Comparison of ENCODE assay signal across 9 cellular contexts in the genomic region with DNA sequence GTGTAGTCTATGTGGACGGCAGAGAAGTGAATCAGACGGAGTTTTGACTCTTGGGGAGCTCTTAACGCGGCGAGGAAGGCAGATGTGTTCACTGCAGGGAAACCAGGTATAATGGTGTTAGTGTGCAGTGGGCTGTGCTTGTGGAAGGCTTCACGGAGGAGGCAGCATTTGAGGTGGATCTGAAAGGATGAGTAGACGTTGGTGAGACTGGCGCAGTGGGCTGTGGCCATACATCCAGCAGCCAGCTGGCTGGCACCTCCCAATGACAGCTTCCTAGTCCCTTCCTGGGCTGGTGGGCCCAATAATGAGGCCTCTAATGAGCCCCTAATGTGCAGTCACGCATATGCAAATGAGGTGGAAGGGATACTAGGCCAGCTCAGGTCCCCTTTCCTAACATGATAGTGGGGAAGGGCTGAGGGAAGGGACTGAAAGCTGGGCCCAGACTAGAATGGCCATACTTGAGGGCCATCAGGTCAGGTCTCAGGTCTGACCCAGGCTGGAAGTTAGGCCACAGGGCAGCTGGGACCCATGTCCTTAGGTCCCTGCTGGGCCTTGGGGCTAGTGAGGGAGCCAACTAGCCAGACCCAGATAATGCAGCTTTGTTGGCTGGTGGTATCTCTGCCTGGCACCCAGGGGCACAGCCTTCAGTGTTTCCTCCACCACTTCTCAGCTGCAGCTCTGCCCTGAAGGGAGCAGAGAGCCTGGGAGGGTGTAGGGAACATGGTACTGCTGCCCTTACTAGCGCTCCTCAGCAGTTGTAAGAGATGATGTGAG. TPM values are rescaled to one million over a fixed set of nuclear protein-coding genes. Genes with fewer than 3 reads are reported as not detected.
A peak's percentile ranks its signal among the peaks of the same experiment; 100 is the strongest.
DNase-seq lines count a peak whose midpoint lies in the region; ATAC-seq and TF ChIP-seq lines count a peak whose summit lies in the region.
"Had no signal": no experiment of that assay in that cellular context is flagged by ENCODE, and none has a peak within 500 bp of the region (broad histone marks: within the 10 kb centered on the region; RNA-seq: fewer than 3 reads in every experiment).

No MANE protein-coding gene starts in this region.

- peak overlapping the region; percentile 69 for H3K4me2 ChIP-seq in MM.1S (ENCODE audit: low read depth, low read length)
- H3K4me2 ChIP-seq in neural cell (ENCODE audit: low read length), result no peak overlapping the region

- H3K27ac ChIP-seq in A673 (ENCODE audit: low read depth, low read length, poor library complexity, severe bottlenecking), result peak overlapping the region; percentile 93
- no peak overlapping the region; the same call in 1 of the 2 replicates for H3K27ac ChIP-seq in MM.1S (ENCODE audit: low read length)
- H3K27ac ChIP-seq in cingulate gyrus (ENCODE audit: low read depth, low read length), result peak overlapping the region; percentile 96
- H3K27ac ChIP-seq in neural cell (ENCODE audit: low read length), result no peak overlapping the region

- no peak for DNase-seq in A673 (ENCODE audit: low spot score)
- no peak for DNase-seq in MM.1S
- DNase-seq in HuH-7.5 (ENCODE audit: low spot score), result no peak
- DNase-seq in cerebellar cortex (ENCODE audit: low spot score), result no peak
- DNase-seq in NOMO-1 (lab: John Stamatoyannopoulos, UW; ENCODE audit: unreplicated experiment in 2 of 2), result no peak
- DNase-seq: NCI-H748 treated with DMSO at 0.1 percent for 48 hours had no signal

- H3K79me2 ChIP-seq in MM.1S (ENCODE audit: low read length), result peaks cover 95% of the 10 kb centered on the region
- peaks cover 93% of the 10 kb centered on the region for H3K79me2 ChIP-seq in neural cell (replicated peaks; ENCODE audit: insufficient read depth, low read length)

- POLR2A ChIA-PET in A673 (lab: Charles Lee; ENCODE audit: low non-redundant PET), result interaction anchor here (0.6 kb wide), 1 partner anchor 28 kb away, joined by 3 read pairs; no protein-coding TSS in a partner anchor

- H3K27me3 ChIP-seq in A673 (replicated peaks; ENCODE audit: insufficient read depth, low read depth, low read length, poor library complexity) (no peaks in the 10 kb centered on the region), MM.1S (replicated peaks; ENCODE audit: insufficient read depth, low read length) (no peaks in the 10 kb centered on the region), neural cell (ENCODE audit: insufficient read depth, low read depth, low read length) (no peaks in the 10 kb centered on the region)

- no peaks in the 10 kb centered on the region for H4K20me1 ChIP-seq in MM.1S (ENCODE audit: insufficient read depth, low read length)
- H4K20me1 ChIP-seq in neural cell (ENCODE audit: insufficient read depth), result peaks cover 36% of the 10 kb centered on the region

- CTCF ChIA-PET in A673 (lab: Charles Lee), result interaction anchor here (1.4 kb wide), 1 partner anchor 10 kb away, joined by 4 read pairs; the partner anchor contains the start of gene TRAPPC3

- no peak overlapping the region for H3K4me3 ChIP-seq in A673 (ENCODE audit: low read depth, low read length, poor library complexity, severe bottlenecking)
- H3K4me3 ChIP-seq in MM.1S (ENCODE audit: low read length), result no peak overlapping the region
- H3K4me3 ChIP-seq in neural cell (ENCODE audit: low read length), result peak overlapping the region; percentile 28

- no TSS peak for BruUV-seq in A673 (replicated peaks; lab: Mats Ljungman, UMichigan)

- intact Hi-C loops in A673 (cut with micrococcal nuclease; ENCODE audit: unreplicated experiment), result no loop called here

- H3K4me1 ChIP-seq in A673 (ENCODE audit: insufficient read depth, low read length, poor library complexity, severe bottlenecking), result peaks cover 44% of the 10 kb centered on the region
- H3K4me1 ChIP-seq in MM.1S (ENCODE audit: low read length), result peaks cover 34% of the 10 kb centered on the region

- no peak for TF ChIP-seq EP300 in neural cell (conservative IDR thresholded peaks at IDR 0.05; ENCODE audit: poor library complexity, severe bottlenecking)

- H2AFZ ChIP-seq in MM.1S (ENCODE audit: low read length) (no peak overlapping the region), neural cell (ENCODE audit: low read depth, low read length) (no peak overlapping the region)

- no peak for TF ChIP-seq RAD21 in neural cell (conservative IDR thresholded peaks at IDR 0.05)

- no peak for ATAC-seq in HG03139 (IDR thresholded peaks at IDR 0.05; ENCODE audit: unreplicated experiment)

- no peak for TF ChIP-seq CTCF in A673 (conservative IDR thresholded peaks at IDR 0.05; ENCODE audit: low read depth, low read length)
- no peak for TF ChIP-seq CTCF in MM.1S (IDR thresholded peaks at IDR 0.05; ENCODE audit: low read length)
- no peak for TF ChIP-seq CTCF in neural cell (IDR thresholded peaks at IDR 0.05; ENCODE audit: poor library complexity, severe bottlenecking)

- H3K9ac ChIP-seq in MM.1S (ENCODE audit: low read length) (peak overlapping the region; percentile 45; the same call in 1 of the 2 replicates), neural cell (ENCODE audit: low read length) (no peak overlapping the region)

- H3K9me3 ChIP-seq in A673 (ENCODE audit: low read depth, low read length, poor library complexity, severe bottlenecking) (no peaks in the 10 kb centered on the region), MM.1S (replicated peaks; ENCODE audit: insufficient read depth, low read length) (no peaks in the 10 kb centered on the region), neural cell (ENCODE audit: low read length) (no peaks in the 10 kb centered on the region)

- H3F3A ChIP-seq in MM.1S (ENCODE audit: insufficient read depth, low read length) (peaks cover 9% of the 10 kb centered on the region; the same call in 1 of the 2 replicates), neural cell (ENCODE audit: insufficient read depth, low read length, poor library complexity, severe bottlenecking) (no peaks in the 10 kb centered on the region)

- H3K36me3 ChIP-seq in A673 (ENCODE audit: insufficient read depth, low read length, poor library complexity, severe bottlenecking), result no peaks in the 10 kb centered on the region
- H3K36me3 ChIP-seq in MM.1S (replicated peaks; ENCODE audit: insufficient read depth, low read length), result no peaks in the 10 kb centered on the region
- no peaks in the 10 kb centered on the region for H3K36me3 ChIP-seq in neural cell (ENCODE audit: insufficient read depth, low read length)

- H3K9me2 ChIP-seq in MM.1S (replicated peaks; ENCODE audit: insufficient read depth, low read length), result no peaks in the 10 kb centered on the region
- H3K9me2 ChIP-seq in neural cell (ENCODE audit: insufficient read depth, low read length), result no peaks in the 10 kb centered on the region

TF ChIP-seq in neural cell, 6 proteins besides CTCF, POLR2A, EP300 and RAD21:
- TF ChIP-seq EZH2 (IDR thresholded peaks at IDR 0.05; ENCODE audit: borderline replicate concordance, insufficient read depth, low read length, poor library complexity, severe bottlenecking) (no peak), SMC3 (conservative IDR thresholded peaks at IDR 0.05; ENCODE audit: poor library complexity) (no peak), TAF1 (IDR thresholded peaks at IDR 0.05; ENCODE audit: low read depth) (no peak)

RNA-seq across cellular contexts. Expression of gene MAP7D1, which starts 3.8 kb away (rescaled TPM):
- 192 and 206 TPM in 2 replicates for total RNA-seq in A673 (2021)
- 142 and 156 TPM in 2 replicates for polyA plus RNA-seq in neural cell
- 102 and 119 TPM in 2 replicates for polyA minus RNA-seq in neural cell

RNA-seq across cellular contexts. Expression of gene TRAPPC3, which starts 10.5 kb away (rescaled TPM):
- total RNA-seq in A673 (2021), result 86.5 and 86.6 TPM in 2 replicates
- 236 and 278 TPM in 2 replicates for polyA plus RNA-seq in neural cell
- polyA minus RNA-seq in neural cell, result 76.0 and 81.1 TPM in 2 replicates

RNA-seq across cellular contexts. Expression of gene COL8A2, which starts 34.8 kb away (rescaled TPM):
- total RNA-seq in A673 (2021), result 0.22 and 0.24 TPM in 2 replicates
- 0.98 TPM in 1 of 2 replicates, not detected in the other for polyA plus RNA-seq in neural cell
- polyA minus RNA-seq in neural cell, result not detected in 2 replicates

Comparison
In these comparisons a context has a peak if more than half of its experiments do, and no peak if none do; other contexts are left out.
1. H3K27ac ChIP-seq: peak in A673 (single experiment) and cingulate gyrus (single experiment); none in MM.1S (single experiment) and neural cell (single experiment).